Comparison of ENCODE assay signal across 8 cellular contexts in the genomic region with DNA sequence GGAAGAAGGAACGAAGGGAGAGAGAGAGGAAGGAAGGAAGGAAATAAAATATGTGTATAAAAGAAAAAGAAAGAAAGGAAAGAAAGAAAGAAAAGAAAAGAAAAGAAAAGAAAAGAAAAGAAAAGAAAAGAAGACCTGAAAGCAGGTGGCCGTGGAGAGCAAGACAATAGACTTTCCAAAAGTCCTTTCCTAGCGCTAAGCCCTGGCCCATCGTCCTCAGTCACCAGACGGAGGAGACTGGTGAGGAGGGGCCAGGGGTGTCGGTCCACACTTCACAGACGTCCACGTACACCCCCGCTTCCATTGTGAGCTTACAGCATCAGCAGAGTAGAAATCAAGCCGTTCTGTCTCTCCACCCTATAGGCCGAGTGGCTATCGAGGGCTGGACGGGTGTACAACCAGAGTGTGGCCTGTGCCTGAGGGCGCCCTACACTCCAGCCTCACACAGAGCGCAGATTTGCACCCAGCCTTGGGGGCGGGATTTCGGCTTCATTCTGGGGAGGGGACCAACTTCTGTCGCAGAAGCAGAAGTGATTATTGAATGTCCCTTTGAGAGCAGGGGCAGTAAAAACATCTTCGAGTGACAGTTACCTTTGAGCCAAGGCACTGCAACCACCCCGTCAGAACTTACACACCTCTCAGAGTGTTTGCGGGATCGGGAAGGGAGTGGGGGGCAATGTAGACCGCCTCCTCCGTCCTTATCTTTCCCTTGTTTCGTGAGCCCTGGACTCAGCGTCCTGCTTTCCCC. TPM values are rescaled to one million over a fixed set of nuclear protein-coding genes. Genes with fewer than 3 reads are reported as not detected.
DNase-seq lines count a peak whose midpoint lies in the region; ATAC-seq and TF ChIP-seq lines count a peak whose summit lies in the region.

No MANE protein-coding gene starts in this region.

- ATAC-seq in GM18520 (IDR thresholded peaks at IDR 0.05; ENCODE audit: unreplicated experiment) (no peak), GM21515 (IDR thresholded peaks at IDR 0.05; ENCODE audit: unreplicated experiment) (no peak)

- WGBS in esophagus, 2 donors, result 14 to 16% methylated on average over 26 of the region's 26 CpGs
- 17% methylated on average over 26 of the region's 26 CpGs for WGBS in prostate gland

- peak; percentile 85 for DNase-seq in DMS79 treated with DMSO at 0.1 percent for 48 hours (lab: John Stamatoyannopoulos, UW)
- DNase-seq in NT2/D1 (ENCODE audit: low read depth, low spot score), result no peak
- no peak for DNase-seq in prostate gland (ENCODE audit: low spot score)
- DNase-seq in effector CD8-positive, alpha-beta T cell (lab: John Stamatoyannopoulos, UW), result no peak
- DNase-seq in stimulated activated CD4-positive, alpha-beta T cell treated with anti-CD3 and anti-CD28 coated beads, Interleukin-2, amount 100 ng/mL, for 48 hours, result no peak

- no peak overlapping the region for H3K27ac ChIP-seq in esophagus (ENCODE audit: low read depth in 2 of 2, low read length in 1 of 2)
- H3K27ac ChIP-seq in prostate gland, result no peak overlapping the region

- H3K36me3 ChIP-seq in NT2/D1 (ENCODE audit: insufficient read depth, insufficient read length, low read length), result no peaks in the 10 kb centered on the region
- H3K36me3 ChIP-seq in esophagus (ENCODE audit: control insufficient read depth in 2 of 2, insufficient read depth in 2 of 2, low read length in 1 of 2), result no peaks in the 10 kb centered on the region
- no peaks in the 10 kb centered on the region for H3K36me3 ChIP-seq in prostate gland

- H3K4me3 ChIP-seq in NT2/D1 (ENCODE audit: insufficient read length, low read depth) (peak overlapping the region; percentile 46), esophagus (ENCODE audit: low read depth in 1 of 2, low read length in 2 of 2) (peak overlapping the region; percentile 41 to 61), prostate gland (peak overlapping the region; percentile 41 to 55)

- H3K27me3 ChIP-seq in NT2/D1 (ENCODE audit: insufficient read depth, insufficient read length) (peaks cover 87% of the 10 kb centered on the region), esophagus (ENCODE audit: control insufficient read depth in 1 of 2, insufficient read depth in 2 of 2, low read length in 2 of 2) (peaks cover 21 to 22% of the 10 kb centered on the region in 2 donors), prostate gland (replicated peaks; ENCODE audit: insufficient read depth) (peaks cover 44% of the 10 kb centered on the region)

- H3K4me1 ChIP-seq in NT2/D1 (ENCODE audit: insufficient read depth, insufficient read length) (no peaks in the 10 kb centered on the region), esophagus (ENCODE audit: control insufficient read depth in 2 of 2, insufficient read depth in 2 of 2, low read length in 1 of 2) (peaks cover 8% of the 10 kb centered on the region in 2 donors), prostate gland (replicated peaks) (no peaks in the 10 kb centered on the region)

- no peak for TF ChIP-seq CTCF in prostate gland (IDR thresholded peaks at IDR 0.05)

- no peaks in the 10 kb centered on the region for H3K9me3 ChIP-seq in NT2/D1 (ENCODE audit: insufficient read depth, low read length)
- H3K9me3 ChIP-seq in esophagus (ENCODE audit: control insufficient read depth in 2 of 2, insufficient read depth in 1 of 2, low read depth in 1 of 2, low read length in 1 of 2), result peaks cover 3% of the 10 kb centered on the region in 2 donors
- H3K9me3 ChIP-seq in prostate gland, result no peaks in the 10 kb centered on the region

- intact Hi-C loops in prostate gland (cut with DNase I), result no loop called here

- no peak for TF ChIP-seq POLR2A in prostate gland (IDR thresholded peaks at IDR 0.05)

- no peak overlapping the region for H3K9ac ChIP-seq in NT2/D1 (ENCODE audit: insufficient read length, low read depth)

RNA-seq across cellular contexts. Expression of gene BSX, which starts 2.0 kb away (rescaled TPM):
- polyA plus RNA-seq in esophagus, result not detected
- total RNA-seq in prostate gland, result not detected
